26 cellular contexts compared by ENCODE assay signal in the genomic region with DNA sequence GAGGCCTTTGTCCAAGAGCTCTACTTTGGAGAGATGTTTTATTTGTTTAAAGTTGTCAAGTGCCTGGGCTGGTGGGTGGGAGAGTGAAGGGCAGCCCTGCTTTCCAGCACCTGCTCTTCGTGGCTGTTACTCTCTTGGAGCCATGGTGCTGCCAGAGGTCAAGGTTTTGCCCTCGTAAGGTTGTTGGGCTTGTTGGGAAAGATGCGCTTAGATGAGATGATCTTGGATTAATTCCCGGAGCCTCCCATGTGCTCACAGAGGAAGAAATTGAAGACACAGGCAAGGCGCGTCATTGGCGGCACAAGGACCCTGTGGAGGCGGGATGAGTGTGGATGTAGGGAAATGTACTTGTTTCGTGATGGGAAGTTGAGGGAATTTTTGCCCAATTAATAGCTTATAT.
"Had no signal": no experiment of that assay in that cellular context is flagged by ENCODE, and none has a peak within 500 bp of the region (broad histone marks: within the 10 kb centered on the region; RNA-seq: fewer than 3 reads in every experiment).

No MANE protein-coding gene starts in this region.

- DNase-seq: activated CD4-positive, alpha-beta memory T cell treated with anti-CD3 and anti-CD28 coated beads, Interleukin-2, amount 10 ng/mL, durations not matched to agents 7 days and 5 days; activated CD4-positive, alpha-beta T cell treated with anti-CD3 and anti-CD28 coated beads, Interleukin-2, amount 10 ng/mL, durations not matched to agents 7 days and 5 days; activated naive CD4-positive, alpha-beta T cell; activated T-cell treated with anti-CD3 and anti-CD28 coated beads for 4 hours; activated T-cell treated with anti-CD3 and anti-CD28 coated beads, Interleukin-2, amount 50 U/mL, for 48 hours; aorta; caudate nucleus; KG1; MV-4-11; NCI-H1092 treated with DMSO at 0.1 percent for 48 hours; NCI-H1417 treated with DMSO at 0.1 percent for 48 hours; NCI-H1694; NCI-H2029; NCI-H2107; NCI-H2171 treated with DMSO at 0.1 percent for 48 hours; NCI-H226; NCI-H69; PC-3; SHP77; SW 1271 had no signal

- ATAC-seq: activated CD4-positive, CD25-positive, alpha-beta regulatory T cell treated with anti-CD3 and anti-CD28 coated beads, Interleukin-2, amount 50 U/mL, for 24 hours; PC-3; SK-N-SH treated with all-trans-retinoic acid at 6 μM for 48 hours had no signal

- H3K27ac ChIP-seq: breast epithelium, SJSA1 had no signal

- H3K4me3 ChIP-seq: breast epithelium, SJSA1 had no signal

- H3K9me3 Mint-ChIP-seq: activated CD4-positive, alpha-beta memory T cell treated with anti-CD3 and anti-CD28 coated beads, Interleukin-2, amount 10 ng/mL, durations not matched to agents 7 days and 5 days; activated CD4-positive, alpha-beta T cell treated with anti-CD3 and anti-CD28 coated beads, Interleukin-2, amount 10 ng/mL, durations not matched to agents 7 days and 5 days; activated naive CD4-positive, alpha-beta T cell treated with anti-CD3 and anti-CD28 coated beads, Interleukin-2, amount 50 U/mL, for 24 hours; IgD-negative memory B cell had no signal

- H3K4me1 ChIP-seq: breast epithelium, SJSA1 had no signal

- H3K27ac Mint-ChIP-seq: activated CD4-positive, alpha-beta memory T cell treated with anti-CD3 and anti-CD28 coated beads, Interleukin-2, amount 10 ng/mL, durations not matched to agents 7 days and 5 days; activated CD4-positive, alpha-beta T cell treated with anti-CD3 and anti-CD28 coated beads, Interleukin-2, amount 10 ng/mL, durations not matched to agents 7 days and 5 days had no signal

- H3K9me3 ChIP-seq: breast epithelium, SJSA1 had no signal

- H3K4me3 Mint-ChIP-seq: activated CD4-positive, alpha-beta memory T cell treated with anti-CD3 and anti-CD28 coated beads, Interleukin-2, amount 10 ng/mL, durations not matched to agents 7 days and 5 days; activated CD4-positive, alpha-beta T cell treated with anti-CD3 and anti-CD28 coated beads, Interleukin-2, amount 10 ng/mL, durations not matched to agents 7 days and 5 days; activated naive CD4-positive, alpha-beta T cell treated with anti-CD3 and anti-CD28 coated beads, Interleukin-2, amount 50 U/mL, for 24 hours; IgD-negative memory B cell had no signal

- H3K27me3 ChIP-seq: breast epithelium, SJSA1 had no signal

- H3K27me3 Mint-ChIP-seq: activated CD4-positive, alpha-beta memory T cell treated with anti-CD3 and anti-CD28 coated beads, Interleukin-2, amount 10 ng/mL, durations not matched to agents 7 days and 5 days; activated CD4-positive, alpha-beta T cell treated with anti-CD3 and anti-CD28 coated beads, Interleukin-2, amount 10 ng/mL, durations not matched to agents 7 days and 5 days; activated naive CD4-positive, alpha-beta T cell treated with anti-CD3 and anti-CD28 coated beads, Interleukin-2, amount 50 U/mL, for 24 hours; IgD-negative memory B cell had no signal
